ENCODE assay signal across 9 cellular contexts in the genomic region with DNA sequence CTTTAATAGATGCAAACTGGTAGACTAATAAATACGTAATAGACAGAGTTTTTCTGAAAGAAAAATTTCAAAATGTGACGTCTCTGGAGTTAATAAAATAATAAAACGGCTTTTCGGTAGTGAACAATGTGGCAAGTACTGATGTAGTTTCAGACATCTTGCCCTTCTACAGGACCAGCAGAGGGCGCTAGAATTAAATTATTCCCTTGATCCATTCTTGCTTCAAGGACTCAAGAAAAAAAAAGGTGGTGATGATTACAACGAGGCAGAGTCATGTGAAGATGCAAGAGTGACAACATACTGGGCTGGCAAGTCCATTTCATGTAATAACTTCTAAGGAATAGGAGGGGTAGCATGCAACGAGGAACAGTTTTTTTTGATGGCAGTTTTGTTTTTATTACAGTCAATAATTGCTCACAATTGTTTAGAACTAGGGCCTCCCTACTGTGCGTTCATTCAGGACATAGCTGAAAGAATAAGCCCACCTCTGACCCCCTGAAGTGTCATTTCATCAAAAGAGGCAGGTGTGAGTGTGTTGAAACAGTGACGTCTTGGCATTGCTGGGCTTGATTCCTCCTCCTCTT.
DNase-seq lines count a peak whose midpoint lies in the region; ATAC-seq, FAIRE-seq and TF ChIP-seq lines count a peak whose summit lies in the region.
"Had no signal": no experiment of that assay in that cellular context is flagged by ENCODE, and none has a peak within 500 bp of the region (broad histone marks: within the 10 kb centered on the region; RNA-seq: fewer than 3 reads in every experiment).

No MANE protein-coding gene starts in this region.

- DNase-seq in A549 (ENCODE audit: low read depth in 1 of 2, low spot score in 1 of 2) = peak; percentile 7 to 61
- peak; percentile 34 for DNase-seq in GM10266 (ENCODE audit: extremely low spot score)
- DNase-seq in NCI-H128 (lab: John Stamatoyannopoulos, UW; ENCODE audit: unreplicated experiment) = peak; percentile 76
- peak; percentile 82 for DNase-seq in SK-MEL-5 (ENCODE audit: low read depth, low spot score)
- DNase-seq in fibroblast of gingiva (ENCODE audit: low read depth) = peak; percentile 62
- no peak for DNase-seq in natural killer cell

- ATAC-seq in A549 (peak; percentile 71 to 79; a peak in 5 of 6 replicates), natural killer cell (peak; percentile 75 to 85 (median 83)), HG02763 (IDR thresholded peaks at IDR 0.05; ENCODE audit: unreplicated experiment) (no peak), HG03432 (IDR thresholded peaks at IDR 0.05; ENCODE audit: unreplicated experiment) (no peak)

- POLR2A ChIA-PET in A549 (lab: Yijun Ruan, JAX) = no interaction called here

- no peaks in the 10 kb centered on the region for H3K9me3 Mint-ChIP-seq in natural killer cell
- H3K9me3 Mint-ChIP-seq: dendritic cell treated with granulocyte-macrophage colony-stimulating factor and Interleukin-4, amounts not matched to agents 40 ng/mL and 50 ng/mL, for 4 days had no signal

- in situ Hi-C loops in SK-MEL-5 (cut with HindIII; ENCODE audit: low pct_unique_long_range_greater_than_20kb, low sequenced_read_pairs) = loop anchor here (25.0 kb wide), 1 partner anchor 402 kb away; no protein-coding TSS in a partner anchor

- TF ChIP-seq CTCF in A549 (IDR thresholded peaks at IDR 0.05) (peak; percentile 66), GM10266 (IDR thresholded peaks at IDR 0.05; ENCODE audit: control insufficient read depth, insufficient read depth, low read depth, missing control alignments) (peak; percentile 65), natural killer cell (IDR thresholded peaks at IDR 0.05) (peak; percentile 86)

- no peak overlapping the region for H3K4me3 Mint-ChIP-seq in natural killer cell
- H3K4me3 Mint-ChIP-seq: dendritic cell treated with granulocyte-macrophage colony-stimulating factor and Interleukin-4, amounts not matched to agents 40 ng/mL and 50 ng/mL, for 4 days had no signal

- no peak for TF ChIP-seq EP300 in A549 (IDR thresholded peaks at IDR 0.05)

- intact Hi-C loops in natural killer cell (cut with micrococcal nuclease) = no loop called here

- H3K27ac Mint-ChIP-seq in natural killer cell = no peak overlapping the region
- H3K27ac Mint-ChIP-seq: dendritic cell treated with granulocyte-macrophage colony-stimulating factor and Interleukin-4, amounts not matched to agents 40 ng/mL and 50 ng/mL, for 4 days had no signal

- H3K27ac ChIP-seq in A549 = no peak overlapping the region

- H3K9me3 ChIP-seq in A549 = no peaks in the 10 kb centered on the region

- peak; percentile 55 to 58; a peak in 4 of 5 replicates for TF ChIP-seq RAD21 in A549 (conservative IDR thresholded peaks at IDR 0.05 in 1 of 2, IDR thresholded peaks at IDR 0.05 in 1 of 2)

- H3K4me3 ChIP-seq in A549 = no peak overlapping the region

- peak; percentile 7 for FAIRE-seq in A549 (lab: Jason Lieb, UNC)

- no peak overlapping the region for H3K4me2 ChIP-seq in A549

- peaks cover 6 to 7% of the 10 kb centered on the region in 2 donors for H3K4me1 Mint-ChIP-seq in natural killer cell

- WGBS in A549 (ENCODE audit: missing lambda C conversion rate) = 2% methylated on average over 9 of the region's 9 CpGs

- H3K27me3 Mint-ChIP-seq in natural killer cell (ENCODE audit: low read depth in 2 of 2) = no peaks in the 10 kb centered on the region
- H3K27me3 Mint-ChIP-seq: dendritic cell treated with granulocyte-macrophage colony-stimulating factor and Interleukin-4, amounts not matched to agents 40 ng/mL and 50 ng/mL, for 4 days had no signal

- H3K36me3 Mint-ChIP-seq in natural killer cell = peaks cover 15% of the 10 kb centered on the region

- no peak for TF ChIP-seq POLR2A in A549 (IDR thresholded peaks at IDR 0.05; ENCODE audit: low read length)

- CTCF ChIA-PET in A549 (lab: Yijun Ruan, JAX) = interaction anchor here (2.9 kb wide), 1 partner anchor 25 kb away, joined by 9 read pairs; no protein-coding TSS in a partner anchor

- H3K4me1 ChIP-seq in A549 = no peaks in the 10 kb centered on the region

TF ChIP-seq in A549, 52 proteins besides CTCF, POLR2A, EP300 and RAD21:
- TF ChIP-seq CEBPB (IDR thresholded peaks at IDR 0.05) = no peak
- peak; percentile 57; the same call in 2 of the 3 replicates for TF ChIP-seq SMC3 (IDR thresholded peaks at IDR 0.05)
TF ChIP-seq in A549: peak in this region for 1.

Comparison
In these comparisons a context has a peak if more than half of its experiments do, and no peak if none do; other contexts are left out.
1. ATAC-seq: peak in A549 (2 of 2) and natural killer cell (3 of 3); none in HG02763 (single experiment) and HG03432 (single experiment).
2. Peak in every context shown above with its lines, with median percentiles within 50 percentile points of each other: CTCF ChIP-seq.